Comparison of ENCODE assay signal across 1 cellular context in the genomic region with DNA sequence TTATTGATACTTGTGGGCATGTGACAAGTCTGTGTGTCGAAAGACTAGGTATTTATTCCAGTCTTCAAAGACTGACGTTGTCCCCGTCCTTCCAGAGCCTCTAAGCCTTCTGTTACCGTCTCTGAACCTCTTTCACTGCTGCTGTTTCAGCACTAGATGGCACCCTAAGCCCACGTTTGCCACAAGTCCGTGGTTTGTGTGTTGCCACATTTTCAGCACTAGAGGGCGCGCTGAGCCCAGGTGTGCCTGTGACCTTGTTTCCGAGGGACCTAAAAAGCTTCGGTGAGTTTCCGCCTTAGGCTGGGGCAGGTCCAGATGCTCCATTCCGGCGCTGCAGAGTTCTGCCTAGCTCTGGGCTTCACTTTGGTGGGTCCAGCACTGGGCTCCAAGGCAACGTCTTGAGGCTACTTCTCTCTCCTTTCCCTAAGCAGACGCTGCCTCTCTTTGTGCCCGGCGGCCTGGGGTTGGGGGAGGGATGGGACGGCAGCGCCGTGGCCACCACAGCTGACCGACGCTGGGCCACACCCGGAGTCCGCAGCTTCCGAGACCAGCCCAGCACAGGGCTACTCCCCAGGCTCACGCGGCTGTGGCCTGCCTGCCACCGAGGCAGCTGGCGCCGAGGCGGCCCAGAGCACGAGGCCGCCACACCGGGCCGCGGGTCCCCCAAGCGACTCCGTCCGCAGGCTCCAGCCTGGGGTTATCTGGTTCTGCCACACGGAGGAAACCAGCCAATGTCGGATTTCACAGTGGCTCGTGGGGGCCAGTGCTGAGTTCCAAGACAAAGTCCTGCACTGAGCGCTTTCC.
TF ChIP-seq lines count a peak whose summit lies in the region.

No MANE protein-coding gene starts in this region.

TF ChIP-seq in HepG2, 621 proteins besides CTCF, POLR2A, EP300 and RAD21 (continued from another document and continues in another):
- TF ChIP-seq ZNF556 (CRISPR knock-in tag; IDR thresholded peaks at IDR 0.05; ENCODE audit: borderline replicate concordance) = peak; percentile 47; the same call in 1 of the 2 replicates
- no peak for TF ChIP-seq RFX5 (IDR thresholded peaks at IDR 0.05; ENCODE audit: low read depth, low read length)
- TF ChIP-seq ZFP90 (CRISPR knock-in tag; IDR thresholded peaks at IDR 0.05; ENCODE audit: borderline replicate concordance) = peak; percentile 37; the same call in 1 of the 2 replicates
- TF ChIP-seq STAG1 (CRISPR knock-in tag; IDR thresholded peaks at IDR 0.05) = peak; percentile 100
- TF ChIP-seq, protein P1, sequence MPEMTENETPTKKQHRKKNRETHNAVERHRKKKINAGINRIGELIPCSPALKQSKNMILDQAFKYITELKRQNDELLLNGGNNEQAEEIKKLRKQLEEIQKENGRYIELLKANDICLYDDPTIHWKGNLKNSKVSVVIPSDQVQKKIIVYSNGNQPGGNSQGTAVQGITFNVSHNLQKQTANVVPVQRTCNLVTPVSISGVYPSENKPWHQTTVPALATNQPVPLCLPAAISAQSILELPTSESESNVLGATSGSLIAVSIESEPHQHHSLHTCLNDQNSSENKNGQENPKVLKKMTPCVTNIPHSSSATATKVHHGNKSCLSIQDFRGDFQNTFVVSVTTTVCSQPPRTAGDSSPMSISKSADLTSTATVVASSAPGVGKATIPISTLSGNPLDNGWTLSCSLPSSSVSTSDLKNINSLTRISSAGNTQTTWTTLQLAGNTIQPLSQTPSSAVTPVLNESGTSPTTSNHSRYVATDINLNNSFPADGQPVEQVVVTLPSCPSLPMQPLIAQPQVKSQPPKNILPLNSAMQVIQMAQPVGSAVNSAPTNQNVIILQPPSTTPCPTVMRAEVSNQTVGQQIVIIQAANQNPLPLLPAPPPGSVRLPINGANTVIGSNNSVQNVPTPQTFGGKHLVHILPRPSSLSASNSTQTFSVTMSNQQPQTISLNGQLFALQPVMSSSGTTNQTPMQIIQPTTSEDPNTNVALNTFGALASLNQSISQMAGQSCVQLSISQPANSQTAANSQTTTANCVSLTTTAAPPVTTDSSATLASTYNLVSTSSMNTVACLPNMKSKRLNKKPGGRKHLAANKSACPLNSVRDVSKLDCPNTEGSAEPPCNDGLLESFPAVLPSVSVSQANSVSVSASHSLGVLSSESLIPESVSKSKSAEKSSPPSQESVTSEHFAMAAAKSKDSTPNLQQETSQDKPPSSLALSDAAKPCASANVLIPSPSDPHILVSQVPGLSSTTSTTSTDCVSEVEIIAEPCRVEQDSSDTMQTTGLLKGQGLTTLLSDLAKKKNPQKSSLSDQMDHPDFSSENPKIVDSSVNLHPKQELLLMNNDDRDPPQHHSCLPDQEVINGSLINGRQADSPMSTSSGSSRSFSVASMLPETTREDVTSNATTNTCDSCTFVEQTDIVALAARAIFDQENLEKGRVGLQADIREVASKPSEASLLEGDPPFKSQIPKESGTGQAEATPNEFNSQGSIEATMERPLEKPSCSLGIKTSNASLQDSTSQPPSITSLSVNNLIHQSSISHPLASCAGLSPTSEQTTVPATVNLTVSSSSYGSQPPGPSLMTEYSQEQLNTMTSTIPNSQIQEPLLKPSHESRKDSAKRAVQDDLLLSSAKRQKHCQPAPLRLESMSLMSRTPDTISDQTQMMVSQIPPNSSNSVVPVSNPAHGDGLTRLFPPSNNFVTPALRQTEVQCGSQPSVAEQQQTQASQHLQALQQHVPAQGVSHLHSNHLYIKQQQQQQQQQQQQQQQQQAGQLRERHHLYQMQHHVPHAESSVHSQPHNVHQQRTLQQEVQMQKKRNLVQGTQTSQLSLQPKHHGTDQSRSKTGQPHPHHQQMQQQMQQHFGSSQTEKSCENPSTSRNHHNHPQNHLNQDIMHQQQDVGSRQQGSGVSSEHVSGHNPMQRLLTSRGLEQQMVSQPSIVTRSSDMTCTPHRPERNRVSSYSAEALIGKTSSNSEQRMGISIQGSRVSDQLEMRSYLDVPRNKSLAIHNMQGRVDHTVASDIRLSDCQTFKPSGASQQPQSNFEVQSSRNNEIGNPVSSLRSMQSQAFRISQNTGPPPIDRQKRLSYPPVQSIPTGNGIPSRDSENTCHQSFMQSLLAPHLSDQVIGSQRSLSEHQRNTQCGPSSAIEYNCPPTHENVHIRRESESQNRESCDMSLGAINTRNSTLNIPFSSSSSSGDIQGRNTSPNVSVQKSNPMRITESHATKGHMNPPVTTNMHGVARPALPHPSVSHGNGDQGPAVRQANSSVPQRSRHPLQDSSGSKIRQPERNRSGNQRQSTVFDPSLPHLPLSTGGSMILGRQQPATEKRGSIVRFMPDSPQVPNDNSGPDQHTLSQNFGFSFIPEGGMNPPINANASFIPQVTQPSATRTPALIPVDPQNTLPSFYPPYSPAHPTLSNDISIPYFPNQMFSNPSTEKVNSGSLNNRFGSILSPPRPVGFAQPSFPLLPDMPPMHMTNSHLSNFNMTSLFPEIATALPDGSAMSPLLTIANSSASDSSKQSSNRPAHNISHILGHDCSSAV (CRISPR knock-in tag; IDR thresholded peaks at IDR 0.05; ENCODE audit: borderline replicate concordance) = 0 out of 2 replicates have a peak, but pooled peaks have one; percentile 33
- TF ChIP-seq, protein P2, sequence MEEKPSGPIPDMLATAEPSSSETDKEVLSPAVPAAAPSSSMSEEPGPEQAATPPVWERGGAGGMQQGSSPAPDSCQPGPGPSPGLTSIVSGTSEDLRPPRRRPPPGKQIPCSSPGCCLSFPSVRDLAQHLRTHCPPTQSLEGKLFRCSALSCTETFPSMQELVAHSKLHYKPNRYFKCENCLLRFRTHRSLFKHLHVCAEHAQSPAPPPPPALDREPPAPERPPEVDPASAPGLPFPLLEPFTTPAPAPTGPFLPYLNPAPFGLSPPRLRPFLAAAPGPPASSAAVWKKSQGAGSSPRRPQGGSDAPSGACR (CRISPR knock-in tag; IDR thresholded peaks at IDR 0.05) = 0 out of 2 replicates have a peak, but pooled peaks have one; percentile 32
- peak; percentile 63; the same call in 1 of the 2 replicates for TF ChIP-seq ZBTB38 (CRISPR knock-in tag; IDR thresholded peaks at IDR 0.05)
- TF ChIP-seq, protein P3, sequence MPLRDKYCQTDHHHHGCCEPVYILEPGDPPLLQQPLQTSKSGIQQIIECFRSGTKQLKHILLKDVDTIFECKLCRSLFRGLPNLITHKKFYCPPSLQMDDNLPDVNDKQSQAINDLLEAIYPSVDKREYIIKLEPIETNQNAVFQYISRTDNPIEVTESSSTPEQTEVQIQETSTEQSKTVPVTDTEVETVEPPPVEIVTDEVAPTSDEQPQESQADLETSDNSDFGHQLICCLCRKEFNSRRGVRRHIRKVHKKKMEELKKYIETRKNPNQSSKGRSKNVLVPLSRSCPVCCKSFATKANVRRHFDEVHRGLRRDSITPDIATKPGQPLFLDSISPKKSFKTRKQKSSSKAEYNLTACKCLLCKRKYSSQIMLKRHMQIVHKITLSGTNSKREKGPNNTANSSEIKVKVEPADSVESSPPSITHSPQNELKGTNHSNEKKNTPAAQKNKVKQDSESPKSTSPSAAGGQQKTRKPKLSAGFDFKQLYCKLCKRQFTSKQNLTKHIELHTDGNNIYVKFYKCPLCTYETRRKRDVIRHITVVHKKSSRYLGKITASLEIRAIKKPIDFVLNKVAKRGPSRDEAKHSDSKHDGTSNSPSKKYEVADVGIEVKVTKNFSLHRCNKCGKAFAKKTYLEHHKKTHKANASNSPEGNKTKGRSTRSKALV (CRISPR knock-in tag; IDR thresholded peaks at IDR 0.05) = no peak
- 0 out of 2 replicates have a peak, but pooled peaks have one; percentile 40 for TF ChIP-seq EED (CRISPR knock-in tag; IDR thresholded peaks at IDR 0.05)
- TF ChIP-seq, protein P4, sequence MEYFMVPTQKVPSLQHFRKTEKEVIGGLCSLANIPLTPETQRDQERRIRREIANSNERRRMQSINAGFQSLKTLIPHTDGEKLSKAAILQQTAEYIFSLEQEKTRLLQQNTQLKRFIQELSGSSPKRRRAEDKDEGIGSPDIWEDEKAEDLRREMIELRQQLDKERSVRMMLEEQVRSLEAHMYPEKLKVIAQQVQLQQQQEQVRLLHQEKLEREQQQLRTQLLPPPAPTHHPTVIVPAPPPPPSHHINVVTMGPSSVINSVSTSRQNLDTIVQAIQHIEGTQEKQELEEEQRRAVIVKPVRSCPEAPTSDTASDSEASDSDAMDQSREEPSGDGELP (IDR thresholded peaks at IDR 0.05; ENCODE audit: borderline replicate concordance, low read depth) = no peak
- 0 out of 2 replicates have a peak, but pooled peaks have one; percentile 28 for TF ChIP-seq SPEN (CRISPR knock-in tag; IDR thresholded peaks at IDR 0.05; ENCODE audit: low read depth)
- TF ChIP-seq ZNF121 (CRISPR knock-in tag; IDR thresholded peaks at IDR 0.05) = no peak
- TF ChIP-seq TCF7 (IDR thresholded peaks at IDR 0.05; ENCODE audit: low read depth) = no peak
- TF ChIP-seq, protein P5, sequence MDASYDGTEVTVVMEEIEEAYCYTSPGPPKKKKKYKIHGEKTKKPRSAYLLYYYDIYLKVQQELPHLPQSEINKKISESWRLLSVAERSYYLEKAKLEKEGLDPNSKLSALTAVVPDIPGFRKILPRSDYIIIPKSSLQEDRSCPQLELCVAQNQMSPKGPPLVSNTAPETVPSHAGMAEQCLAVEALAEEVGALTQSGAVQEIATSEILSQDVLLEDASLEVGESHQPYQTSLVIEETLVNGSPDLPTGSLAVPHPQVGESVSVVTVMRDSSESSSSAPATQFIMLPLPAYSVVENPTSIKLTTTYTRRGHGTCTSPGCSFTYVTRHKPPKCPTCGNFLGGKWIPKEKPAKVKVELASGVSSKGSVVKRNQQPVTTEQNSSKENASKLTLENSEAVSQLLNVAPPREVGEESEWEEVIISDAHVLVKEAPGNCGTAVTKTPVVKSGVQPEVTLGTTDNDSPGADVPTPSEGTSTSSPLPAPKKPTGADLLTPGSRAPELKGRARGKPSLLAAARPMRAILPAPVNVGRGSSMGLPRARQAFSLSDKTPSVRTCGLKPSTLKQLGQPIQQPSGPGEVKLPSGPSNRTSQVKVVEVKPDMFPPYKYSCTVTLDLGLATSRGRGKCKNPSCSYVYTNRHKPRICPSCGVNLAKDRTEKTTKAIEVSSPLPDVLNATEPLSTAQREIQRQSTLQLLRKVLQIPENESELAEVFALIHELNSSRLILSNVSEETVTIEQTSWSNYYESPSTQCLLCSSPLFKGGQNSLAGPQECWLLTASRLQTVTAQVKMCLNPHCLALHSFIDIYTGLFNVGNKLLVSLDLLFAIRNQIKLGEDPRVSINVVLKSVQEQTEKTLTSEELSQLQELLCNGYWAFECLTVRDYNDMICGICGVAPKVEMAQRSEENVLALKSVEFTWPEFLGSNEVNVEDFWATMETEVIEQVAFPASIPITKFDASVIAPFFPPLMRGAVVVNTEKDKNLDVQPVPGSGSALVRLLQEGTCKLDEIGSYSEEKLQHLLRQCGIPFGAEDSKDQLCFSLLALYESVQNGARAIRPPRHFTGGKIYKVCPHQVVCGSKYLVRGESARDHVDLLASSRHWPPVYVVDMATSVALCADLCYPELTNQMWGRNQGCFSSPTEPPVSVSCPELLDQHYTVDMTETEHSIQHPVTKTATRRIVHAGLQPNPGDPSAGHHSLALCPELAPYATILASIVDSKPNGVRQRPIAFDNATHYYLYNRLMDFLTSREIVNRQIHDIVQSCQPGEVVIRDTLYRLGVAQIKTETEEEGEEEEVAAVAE (CRISPR knock-in tag; IDR thresholded peaks at IDR 0.05; ENCODE audit: borderline replicate concordance) = 0 out of 2 replicates have a peak, but pooled peaks have one; percentile 31
- peak; percentile 66; the same call in 1 of the 2 replicates for TF ChIP-seq FOXK1 (CRISPR knock-in tag; IDR thresholded peaks at IDR 0.05; ENCODE audit: borderline replicate concordance, low read depth)
- peak; percentile 69; the same call in 1 of the 2 replicates for TF ChIP-seq IRF2 (CRISPR knock-in tag; IDR thresholded peaks at IDR 0.05)
- no peak for TF ChIP-seq KLF9 (CRISPR knock-in tag; IDR thresholded peaks at IDR 0.05; ENCODE audit: low read depth)
- TF ChIP-seq, protein P6, sequence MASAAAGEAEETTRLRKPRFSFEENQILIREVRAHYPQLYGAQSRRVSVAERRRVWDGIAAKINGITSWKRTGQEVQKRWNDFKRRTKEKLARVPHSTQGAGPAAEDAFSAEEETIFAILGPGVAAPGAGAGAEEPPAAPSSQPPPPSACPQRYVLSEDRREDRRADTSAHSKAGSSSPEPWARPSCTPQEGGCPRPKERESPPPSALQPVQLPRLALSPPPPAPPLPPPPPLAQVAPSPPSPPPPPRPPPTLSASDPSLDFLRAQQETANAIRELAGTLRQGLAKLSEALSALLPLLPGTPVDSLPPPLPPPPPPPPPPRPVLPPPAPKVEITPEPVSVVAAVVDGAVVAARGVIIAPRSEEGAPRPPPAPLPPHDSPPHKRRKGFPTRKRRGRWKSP (CRISPR knock-in tag; IDR thresholded peaks at IDR 0.05) = 0 out of 2 replicates have a peak, but pooled peaks have one; percentile 33
- TF ChIP-seq ZNF547 (CRISPR knock-in tag; IDR thresholded peaks at IDR 0.05) = 0 out of 2 replicates have a peak, but pooled peaks have one; percentile 22
- TF ChIP-seq, protein P7, sequence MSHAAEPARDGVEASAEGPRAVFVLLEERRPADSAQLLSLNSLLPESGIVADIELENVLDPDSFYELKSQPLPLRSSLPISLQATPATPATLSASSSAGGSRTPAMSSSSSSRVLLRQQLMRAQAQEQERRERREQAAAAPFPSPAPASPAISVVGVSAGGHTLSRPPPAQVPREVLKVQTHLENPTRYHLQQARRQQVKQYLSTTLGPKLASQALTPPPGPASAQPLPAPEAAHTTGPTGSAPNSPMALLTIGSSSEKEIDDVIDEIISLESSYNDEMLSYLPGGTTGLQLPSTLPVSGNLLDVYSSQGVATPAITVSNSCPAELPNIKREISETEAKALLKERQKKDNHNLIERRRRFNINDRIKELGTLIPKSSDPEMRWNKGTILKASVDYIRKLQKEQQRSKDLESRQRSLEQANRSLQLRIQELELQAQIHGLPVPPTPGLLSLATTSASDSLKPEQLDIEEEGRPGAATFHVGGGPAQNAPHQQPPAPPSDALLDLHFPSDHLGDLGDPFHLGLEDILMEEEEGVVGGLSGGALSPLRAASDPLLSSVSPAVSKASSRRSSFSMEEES (CRISPR knock-in tag; IDR thresholded peaks at IDR 0.05) = no peak
- peak; percentile 24; the same call in 1 of the 2 replicates for TF ChIP-seq KAT8 (CRISPR knock-in tag; IDR thresholded peaks at IDR 0.05)
- TF ChIP-seq, protein P8, sequence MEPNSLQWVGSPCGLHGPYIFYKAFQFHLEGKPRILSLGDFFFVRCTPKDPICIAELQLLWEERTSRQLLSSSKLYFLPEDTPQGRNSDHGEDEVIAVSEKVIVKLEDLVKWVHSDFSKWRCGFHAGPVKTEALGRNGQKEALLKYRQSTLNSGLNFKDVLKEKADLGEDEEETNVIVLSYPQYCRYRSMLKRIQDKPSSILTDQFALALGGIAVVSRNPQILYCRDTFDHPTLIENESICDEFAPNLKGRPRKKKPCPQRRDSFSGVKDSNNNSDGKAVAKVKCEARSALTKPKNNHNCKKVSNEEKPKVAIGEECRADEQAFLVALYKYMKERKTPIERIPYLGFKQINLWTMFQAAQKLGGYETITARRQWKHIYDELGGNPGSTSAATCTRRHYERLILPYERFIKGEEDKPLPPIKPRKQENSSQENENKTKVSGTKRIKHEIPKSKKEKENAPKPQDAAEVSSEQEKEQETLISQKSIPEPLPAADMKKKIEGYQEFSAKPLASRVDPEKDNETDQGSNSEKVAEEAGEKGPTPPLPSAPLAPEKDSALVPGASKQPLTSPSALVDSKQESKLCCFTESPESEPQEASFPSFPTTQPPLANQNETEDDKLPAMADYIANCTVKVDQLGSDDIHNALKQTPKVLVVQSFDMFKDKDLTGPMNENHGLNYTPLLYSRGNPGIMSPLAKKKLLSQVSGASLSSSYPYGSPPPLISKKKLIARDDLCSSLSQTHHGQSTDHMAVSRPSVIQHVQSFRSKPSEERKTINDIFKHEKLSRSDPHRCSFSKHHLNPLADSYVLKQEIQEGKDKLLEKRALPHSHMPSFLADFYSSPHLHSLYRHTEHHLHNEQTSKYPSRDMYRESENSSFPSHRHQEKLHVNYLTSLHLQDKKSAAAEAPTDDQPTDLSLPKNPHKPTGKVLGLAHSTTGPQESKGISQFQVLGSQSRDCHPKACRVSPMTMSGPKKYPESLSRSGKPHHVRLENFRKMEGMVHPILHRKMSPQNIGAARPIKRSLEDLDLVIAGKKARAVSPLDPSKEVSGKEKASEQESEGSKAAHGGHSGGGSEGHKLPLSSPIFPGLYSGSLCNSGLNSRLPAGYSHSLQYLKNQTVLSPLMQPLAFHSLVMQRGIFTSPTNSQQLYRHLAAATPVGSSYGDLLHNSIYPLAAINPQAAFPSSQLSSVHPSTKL (CRISPR knock-in tag; IDR thresholded peaks at IDR 0.05) = 0 out of 2 replicates have a peak, but pooled peaks have one; percentile 41
- TF ChIP-seq SSRP1 (CRISPR knock-in tag; IDR thresholded peaks at IDR 0.05) = 0 out of 2 replicates have a peak, but pooled peaks have one; percentile 43
